ENCODE assay signal across 9 cellular contexts in genomic region chr20:24993337-24994185, GRCh38. TPM values are rescaled to one million over a fixed set of nuclear protein-coding genes. Genes with fewer than 3 reads are reported as not detected.
DNase-seq lines count a peak whose midpoint lies in the region; ATAC-seq, FAIRE-seq and TF ChIP-seq lines count a peak whose summit lies in the region.
"Had no signal": no experiment of that assay in that cellular context is flagged by ENCODE, and none has a peak within 500 bp of the region (broad histone marks: within the 10 kb centered on the region; RNA-seq: fewer than 3 reads in every experiment).

No MANE protein-coding gene starts in this region.

- peaks cover 24% of the 10 kb centered on the region for H3K36me3 Mint-ChIP-seq in activated CD4-positive, alpha-beta memory T cell treated with anti-CD3 and anti-CD28 coated beads, Interleukin-2, amount 10 ng/mL, durations not matched to agents 7 days and 5 days (ENCODE audit: low read depth)

- H3K27ac ChIP-seq in foreskin keratinocyte (peak overlapping the region; percentile 63), pancreas (peak overlapping the region; percentile 84 to 96 (median 90))

- H3K4me3 ChIP-seq in NB4 (ENCODE audit: low read depth, low read length) (peak overlapping the region; percentile 88), pancreas (peak overlapping the region in 3 of 4 donors; percentile 67 to 90 (median 70))

- POLR2A ChIA-PET in activated CD4-positive, alpha-beta memory T cell treated with anti-CD3 and anti-CD28 coated beads, Interleukin-2, amount 10 ng/mL, durations not matched to agents 7 days and 5 days (lab: Charles Lee): interaction anchor here (0.7 to 2.5 kb wide), 13 partner anchors 11 to 414 kb away, joined by 3 to 13 read pairs (median 4); partner anchors contain the start of genes ACSS1, CST7 and GINS1

- intact Hi-C loops in pancreas (cut with DNase I): loop anchor here (2.0 to 10.0 kb wide), 4 partner anchors 71 to 181 kb away; no protein-coding TSS in a partner anchor

- peaks cover 54% of the 10 kb centered on the region for H3K4me1 Mint-ChIP-seq in activated CD4-positive, alpha-beta memory T cell treated with anti-CD3 and anti-CD28 coated beads, Interleukin-2, amount 10 ng/mL, durations not matched to agents 7 days and 5 days

- no peaks in the 10 kb centered on the region for H3K9me3 Mint-ChIP-seq in activated CD4-positive, alpha-beta memory T cell treated with anti-CD3 and anti-CD28 coated beads, Interleukin-2, amount 10 ng/mL, durations not matched to agents 7 days and 5 days

- H3K27me3 Mint-ChIP-seq in activated CD4-positive, alpha-beta memory T cell treated with anti-CD3 and anti-CD28 coated beads, Interleukin-2, amount 10 ng/mL, durations not matched to agents 7 days and 5 days: peaks cover 10% of the 10 kb centered on the region

- H3K4me3 Mint-ChIP-seq in activated CD4-positive, alpha-beta memory T cell treated with anti-CD3 and anti-CD28 coated beads, Interleukin-2, amount 10 ng/mL, durations not matched to agents 7 days and 5 days: peak overlapping the region; percentile 90

- no peak for ATAC-seq in foreskin keratinocyte
- peak; percentile 51 to 72 (median 59) for ATAC-seq in pancreas

- H3K36me3 ChIP-seq in pancreas: no peaks in the 10 kb centered on the region

- 14 to 19% methylated on average over 9 of the region's 9 CpGs for WGBS in pancreas, 2 donors

- TF ChIP-seq POLR2A in NB4 (IDR thresholded peaks at IDR 0.05; ENCODE audit: extremely low read depth, insufficient read length) (no peak), GM12892 (IDR thresholded peaks at IDR 0.05; ENCODE audit: low read depth, low read length) (no peak)

- peak; percentile 51 for FAIRE-seq in pancreas (lab: Jason Lieb, UNC)
- FAIRE-seq in GM12892 (lab: Jason Lieb, UNC): no peak
- FAIRE-seq: colon had no signal

- H3K4me1 ChIP-seq in foreskin keratinocyte: peaks cover 15% of the 10 kb centered on the region
- peaks cover 5 to 32% (median 8%) of the 10 kb centered on the region in 3 donors for H3K4me1 ChIP-seq in pancreas

- no peak for TF ChIP-seq CTCF in NB4 (IDR thresholded peaks at IDR 0.05; ENCODE audit: low read depth, low read length)
- peak; percentile 78 for TF ChIP-seq CTCF in foreskin keratinocyte (conservative IDR thresholded peaks at IDR 0.05)
- peak in 3 of 4 donors; percentile 16 to 17 (median 17) for TF ChIP-seq CTCF in pancreas (IDR thresholded peaks at IDR 0.05)

- DNase-seq in NCI-H2107 treated with DMSO at 0.1 percent for 48 hours (lab: John Stamatoyannopoulos, UW; ENCODE audit: unreplicated experiment): peak; percentile 23
- no peak for DNase-seq in NCI-H2107 (lab: John Stamatoyannopoulos, UW)
- peak; percentile 32 for DNase-seq in NB4 (ENCODE audit: low read depth)
- DNase-seq in activated CD4-positive, alpha-beta memory T cell treated with anti-CD3 and anti-CD28 coated beads, Interleukin-2, amount 10 ng/mL, durations not matched to agents 7 days and 5 days: no peak
- peak in 1 of 2 donors; percentile 49 for DNase-seq in foreskin keratinocyte
- DNase-seq in pancreas: no peak
- no peak for DNase-seq in GM12892 (ENCODE audit: insufficient read length)
- no peak for DNase-seq in activated CD4-positive, CD25-positive, alpha-beta regulatory T cell (lab: John Stamatoyannopoulos, UW)

- no peaks in the 10 kb centered on the region for H3K9me3 ChIP-seq in pancreas

- H3K27ac Mint-ChIP-seq in activated CD4-positive, alpha-beta memory T cell treated with anti-CD3 and anti-CD28 coated beads, Interleukin-2, amount 10 ng/mL, durations not matched to agents 7 days and 5 days: peak overlapping the region; percentile 79

- H3K27me3 ChIP-seq in foreskin keratinocyte (peaks cover 12% of the 10 kb centered on the region), pancreas (no peaks in the 10 kb centered on the region)

- CTCF ChIA-PET in activated CD4-positive, alpha-beta memory T cell treated with anti-CD3 and anti-CD28 coated beads, Interleukin-2, amount 10 ng/mL, durations not matched to agents 7 days and 5 days (lab: Charles Lee): interaction anchor here (0.8 to 4.0 kb wide), 15 partner anchors 44 to 414 kb away, joined by 3 to 33 read pairs (median 4); partner anchors contain the start of genes ACSS1, CST7 and GINS1

RNA-seq across cellular contexts. Expression of gene APMAP, which starts 1.0 kb away (rescaled TPM):
- 10 to 100 TPM; 44.1 to 46.5 TPM for total RNA-seq in activated CD4-positive, alpha-beta memory T cell treated with anti-CD3 and anti-CD28 coated beads, Interleukin-2, amount 10 ng/mL, durations not matched to agents 7 days and 5 days
- total RNA-seq in foreskin keratinocyte (67.8 and 70.8 TPM in 2 replicates), pancreas (10 to 100 TPM; 20.8 to 39.2 (median 28.4) TPM)
- polyA plus RNA-seq in foreskin keratinocyte (62.4 and 67.2 TPM in 2 replicates), pancreas (10 to 100 TPM; 22.9 to 47.8 TPM)
- 21.6 TPM for polyA plus RNA-seq in GM12892 (2012; ENCODE audit: missing spikeins)

RNA-seq across cellular contexts. Expression of gene CST7, which starts 44.5 kb away (rescaled TPM):
- total RNA-seq in activated CD4-positive, alpha-beta memory T cell treated with anti-CD3 and anti-CD28 coated beads, Interleukin-2, amount 10 ng/mL, durations not matched to agents 7 days and 5 days: 100 to 1,000 TPM; 178 to 182 TPM
- total RNA-seq in foreskin keratinocyte (not detected in 2 replicates), pancreas (1 to 10 TPM in 1 of 6 donors, under 1 TPM in 2, not detected in 3; 0.44 to 1.2 (median 0.86) TPM)
- polyA plus RNA-seq in foreskin keratinocyte (not detected in 2 replicates), pancreas (1 to 10 TPM in 1 of 2 donors, under 1 TPM in 1; 0.65 to 1.0 TPM)
- not detected for polyA plus RNA-seq in GM12892 (2012; ENCODE audit: missing spikeins)

Comparison
In these comparisons a context has a peak if more than half of its experiments do, and no peak if none do; other contexts are left out.
1. DNase-seq: peak in NCI-H2107 treated with DMSO at 0.1 percent for 48 hours (single experiment) and NB4 (single experiment); none in NCI-H2107 (single experiment), activated CD4-positive, alpha-beta memory T cell treated with anti-CD3 and anti-CD28 coated beads, Interleukin-2, amount 10 ng/mL, durations not matched to agents 7 days and 5 days (single experiment), pancreas (0 of 6), GM12892 (single experiment) and activated CD4-positive, CD25-positive, alpha-beta regulatory T cell (0 of 4).
2. RNA of gene CST7, which starts 44.5 kb away (total RNA-seq): 178 to 182 TPM in activated CD4-positive, alpha-beta memory T cell treated with anti-CD3 and anti-CD28 coated beads, Interleukin-2, amount 10 ng/mL, durations not matched to agents 7 days and 5 days; 0.44 to 1.2 TPM in pancreas and not detected in foreskin keratinocyte; every median in the first group is over 10 times any median in the second.